1 cellular context compared by ENCODE assay signal in the genomic region with DNA sequence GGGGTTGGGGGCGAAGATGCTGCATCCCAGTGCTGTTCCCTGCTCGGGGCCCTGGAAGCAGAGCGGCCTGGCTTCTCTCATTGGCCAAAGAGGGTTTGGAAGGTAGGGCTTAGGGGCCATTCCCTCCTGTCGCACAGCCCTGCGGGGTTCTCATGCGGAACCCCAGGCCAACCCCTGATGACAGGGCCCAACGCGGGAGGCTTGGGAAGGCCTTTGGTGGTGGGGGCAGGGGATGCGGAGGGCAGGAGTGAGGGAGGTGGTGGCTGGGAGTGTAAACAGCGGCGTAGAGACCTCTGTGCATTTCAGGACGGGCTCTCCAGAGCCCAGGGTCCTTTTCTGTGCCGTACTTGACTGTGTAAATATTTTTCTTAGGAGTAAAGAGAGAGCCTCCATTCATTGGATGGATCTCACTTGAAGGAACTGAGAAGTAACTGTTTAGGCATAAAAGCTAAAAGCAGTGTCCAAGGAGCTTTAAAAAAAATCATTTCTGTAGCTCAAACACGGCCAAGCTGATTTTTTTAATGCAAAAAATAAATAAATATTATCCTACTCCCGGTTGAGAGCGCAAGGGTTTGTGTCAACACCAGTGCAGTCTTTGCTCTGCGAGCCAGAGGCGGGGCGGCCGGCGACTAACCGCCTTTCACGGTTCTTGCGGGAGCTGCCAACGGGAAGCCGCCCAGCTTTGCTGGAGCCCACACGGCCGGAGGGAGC.
TF ChIP-seq lines count a peak whose summit lies in the region.

No MANE protein-coding gene starts in this region.

TF ChIP-seq in HepG2, 621 proteins besides CTCF, POLR2A, EP300 and RAD21 (continued from another document and continues in another):
- no peak for TF ChIP-seq ZNF646 (CRISPR knock-in tag; IDR thresholded peaks at IDR 0.05)
- TF ChIP-seq SP1 (IDR thresholded peaks at IDR 0.05) = no peak
- no peak for TF ChIP-seq SP1 (CRISPR knock-in tag; IDR thresholded peaks at IDR 0.05)
- TF ChIP-seq HNRNPK (IDR thresholded peaks at IDR 0.05; ENCODE audit: low read depth, low read length, poor library complexity, severe bottlenecking) = no peak
- TF ChIP-seq, protein P1, sequence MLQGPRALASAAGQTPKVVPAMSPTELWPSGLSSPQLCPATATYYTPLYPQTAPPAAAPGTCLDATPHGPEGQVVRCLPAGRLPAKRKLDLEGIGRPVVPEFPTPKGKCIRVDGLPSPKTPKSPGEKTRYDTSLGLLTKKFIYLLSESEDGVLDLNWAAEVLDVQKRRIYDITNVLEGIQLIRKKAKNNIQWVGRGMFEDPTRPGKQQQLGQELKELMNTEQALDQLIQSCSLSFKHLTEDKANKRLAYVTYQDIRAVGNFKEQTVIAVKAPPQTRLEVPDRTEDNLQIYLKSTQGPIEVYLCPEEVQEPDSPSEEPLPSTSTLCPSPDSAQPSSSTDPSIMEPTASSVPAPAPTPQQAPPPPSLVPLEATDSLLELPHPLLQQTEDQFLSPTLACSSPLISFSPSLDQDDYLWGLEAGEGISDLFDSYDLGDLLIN (CRISPR knock-in tag; IDR thresholded peaks at IDR 0.05; ENCODE audit: borderline replicate concordance) = no peak
- TF ChIP-seq ZNF276 (CRISPR knock-in tag; IDR thresholded peaks at IDR 0.05; ENCODE audit: low read depth) = 0 out of 2 replicates have a peak, but pooled peaks have one; percentile 33
- TF ChIP-seq BRCA1 (CRISPR knock-in tag; IDR thresholded peaks at IDR 0.05) = 0 out of 2 replicates have a peak, but pooled peaks have one; percentile 63
- peak; percentile 26; the same call in 1 of the 2 replicates for TF ChIP-seq GABPB1 (CRISPR knock-in tag; IDR thresholded peaks at IDR 0.05)
- no peak; the same call in 1 of the 2 replicates for TF ChIP-seq FOXC1 (CRISPR knock-in tag; IDR thresholded peaks at IDR 0.05; ENCODE audit: borderline replicate concordance)
- TF ChIP-seq, protein P2, sequence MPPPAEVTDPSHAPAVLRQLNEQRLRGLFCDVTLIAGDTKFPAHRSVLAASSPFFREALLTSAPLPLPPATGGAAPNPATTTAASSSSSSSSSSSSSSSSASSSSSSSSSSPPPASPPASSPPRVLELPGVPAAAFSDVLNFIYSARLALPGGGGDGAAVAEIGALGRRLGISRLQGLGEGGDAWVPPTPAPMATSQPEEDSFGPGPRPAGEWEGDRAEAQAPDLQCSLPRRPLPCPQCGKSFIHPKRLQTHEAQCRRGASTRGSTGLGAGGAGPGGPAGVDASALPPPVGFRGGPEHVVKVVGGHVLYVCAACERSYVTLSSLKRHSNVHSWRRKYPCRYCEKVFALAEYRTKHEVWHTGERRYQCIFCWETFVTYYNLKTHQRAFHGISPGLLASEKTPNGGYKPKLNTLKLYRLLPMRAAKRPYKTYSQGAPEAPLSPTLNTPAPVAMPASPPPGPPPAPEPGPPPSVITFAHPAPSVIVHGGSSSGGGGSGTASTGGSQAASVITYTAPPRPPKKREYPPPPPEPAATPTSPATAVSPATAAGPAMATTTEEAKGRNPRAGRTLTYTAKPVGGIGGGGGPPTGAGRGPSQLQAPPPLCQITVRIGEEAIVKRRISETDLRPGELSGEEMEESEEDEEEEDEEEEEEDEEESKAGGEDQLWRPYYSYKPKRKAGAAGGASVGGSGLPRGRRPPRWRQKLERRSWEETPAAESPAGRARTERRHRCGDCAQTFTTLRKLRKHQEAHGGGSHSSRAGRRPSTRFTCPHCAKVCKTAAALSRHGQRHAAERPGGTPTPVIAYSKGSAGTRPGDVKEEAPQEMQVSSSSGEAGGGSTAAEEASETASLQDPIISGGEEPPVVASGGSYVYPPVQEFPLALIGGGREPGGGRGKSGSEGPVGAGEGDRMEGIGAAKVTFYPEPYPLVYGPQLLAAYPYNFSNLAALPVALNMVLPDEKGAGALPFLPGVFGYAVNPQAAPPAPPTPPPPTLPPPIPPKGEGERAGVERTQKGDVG (CRISPR knock-in tag; IDR thresholded peaks at IDR 0.05; ENCODE audit: borderline replicate concordance) = no peak; the same call in 1 of the 2 replicates
- no peak for TF ChIP-seq BORCS8-MEF2B (CRISPR knock-in tag; IDR thresholded peaks at IDR 0.05)
- no peak for TF ChIP-seq NR3C1 (CRISPR knock-in tag; IDR thresholded peaks at IDR 0.05)
- no peak for TF ChIP-seq ZNF335 (CRISPR knock-in tag; IDR thresholded peaks at IDR 0.05)
- TF ChIP-seq, protein P3, sequence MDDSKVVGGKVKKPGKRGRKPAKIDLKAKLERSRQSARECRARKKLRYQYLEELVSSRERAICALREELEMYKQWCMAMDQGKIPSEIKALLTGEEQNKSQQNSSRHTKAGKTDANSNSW (CRISPR knock-in tag; IDR thresholded peaks at IDR 0.05; ENCODE audit: borderline replicate concordance) = no peak
- TF ChIP-seq CBX1 (IDR thresholded peaks at IDR 0.05; ENCODE audit: low read depth) = no peak
- no peak for TF ChIP-seq GATA4 (IDR thresholded peaks at IDR 0.05; ENCODE audit: borderline replicate concordance, low read depth)
- TF ChIP-seq, protein P4, sequence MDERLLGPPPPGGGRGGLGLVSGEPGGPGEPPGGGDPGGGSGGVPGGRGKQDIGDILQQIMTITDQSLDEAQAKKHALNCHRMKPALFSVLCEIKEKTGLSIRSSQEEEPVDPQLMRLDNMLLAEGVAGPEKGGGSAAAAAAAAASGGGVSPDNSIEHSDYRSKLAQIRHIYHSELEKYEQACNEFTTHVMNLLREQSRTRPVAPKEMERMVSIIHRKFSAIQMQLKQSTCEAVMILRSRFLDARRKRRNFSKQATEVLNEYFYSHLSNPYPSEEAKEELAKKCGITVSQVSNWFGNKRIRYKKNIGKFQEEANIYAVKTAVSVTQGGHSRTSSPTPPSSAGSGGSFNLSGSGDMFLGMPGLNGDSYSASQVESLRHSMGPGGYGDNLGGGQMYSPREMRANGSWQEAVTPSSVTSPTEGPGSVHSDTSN (CRISPR knock-in tag; IDR thresholded peaks at IDR 0.05) = no peak
- no peak for TF ChIP-seq NFE2 (CRISPR knock-in tag; IDR thresholded peaks at IDR 0.05)
- TF ChIP-seq RFX5 (IDR thresholded peaks at IDR 0.05; ENCODE audit: low read depth, low read length) = no peak
- no peak for TF ChIP-seq ZKSCAN1 (IDR thresholded peaks at IDR 0.05; ENCODE audit: low read length)
- no peak for TF ChIP-seq ZNF296 (CRISPR knock-in tag; conservative IDR thresholded peaks at IDR 0.05)
- no peak for TF ChIP-seq MLLT10 (CRISPR knock-in tag; IDR thresholded peaks at IDR 0.05)
- TF ChIP-seq XRCC5 (optimal IDR thresholded peaks at IDR 0.05; ENCODE audit: low read length) = no peak
- no peak for TF ChIP-seq SMAD9 (CRISPR knock-in tag; IDR thresholded peaks at IDR 0.05)
- no peak for TF ChIP-seq ZMYM4 (CRISPR knock-in tag; IDR thresholded peaks at IDR 0.05)
- TF ChIP-seq MAX (IDR thresholded peaks at IDR 0.05) = peak; percentile 49; the same call in 1 of the 2 replicates
- TF ChIP-seq ZBTB25 (CRISPR knock-in tag; IDR thresholded peaks at IDR 0.05) = no peak
- no peak for TF ChIP-seq CENPT (CRISPR knock-in tag; IDR thresholded peaks at IDR 0.05; ENCODE audit: low read depth)
- TF ChIP-seq FOXA1 (IDR thresholded peaks at IDR 0.05) = no peak
- peak; percentile 77 for TF ChIP-seq FOXA1 (CRISPR knock-in tag; IDR thresholded peaks at IDR 0.05)
- no peak for TF ChIP-seq HOXA9 (CRISPR knock-in tag; IDR thresholded peaks at IDR 0.05; ENCODE audit: borderline replicate concordance)
- no peak for TF ChIP-seq GTF2F1 (IDR thresholded peaks at IDR 0.05; ENCODE audit: low read length)
- no peak for TF ChIP-seq ZNF558 (CRISPR knock-in tag; IDR thresholded peaks at IDR 0.05; ENCODE audit: borderline replicate concordance)
- no peak for TF ChIP-seq ZNF879 (CRISPR knock-in tag; IDR thresholded peaks at IDR 0.05)
- no peak for TF ChIP-seq DR1 (CRISPR knock-in tag; IDR thresholded peaks at IDR 0.05)
- TF ChIP-seq MBNL3 (CRISPR knock-in tag; conservative IDR thresholded peaks at IDR 0.05) = no peak
- TF ChIP-seq, protein P5, sequence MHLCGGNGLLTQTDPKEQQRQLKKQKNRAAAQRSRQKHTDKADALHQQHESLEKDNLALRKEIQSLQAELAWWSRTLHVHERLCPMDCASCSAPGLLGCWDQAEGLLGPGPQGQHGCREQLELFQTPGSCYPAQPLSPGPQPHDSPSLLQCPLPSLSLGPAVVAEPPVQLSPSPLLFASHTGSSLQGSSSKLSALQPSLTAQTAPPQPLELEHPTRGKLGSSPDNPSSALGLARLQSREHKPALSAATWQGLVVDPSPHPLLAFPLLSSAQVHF (CRISPR knock-in tag; IDR thresholded peaks at IDR 0.05) = no peak
- no peak for TF ChIP-seq ELF1 (CRISPR knock-in tag; IDR thresholded peaks at IDR 0.05)
- 0 out of 2 replicates have a peak, but pooled peaks have one; percentile 30 for TF ChIP-seq MEIS1 (CRISPR knock-in tag; IDR thresholded peaks at IDR 0.05; ENCODE audit: borderline replicate concordance)
